17 cellular contexts compared by ENCODE assay signal in genomic region chr14:105053996-105054395, GRCh38. TPM values are rescaled to one million over a fixed set of nuclear protein-coding genes. Genes with fewer than 3 reads are reported as not detected.
DNase-seq lines count a peak whose midpoint lies in the region; ATAC-seq and TF ChIP-seq lines count a peak whose summit lies in the region.
"Had no signal": no experiment of that assay in that cellular context is flagged by ENCODE, and none has a peak within 500 bp of the region (broad histone marks: within the 10 kb centered on the region; RNA-seq: fewer than 3 reads in every experiment).

No MANE protein-coding gene starts in this region.

- no peaks in the 10 kb centered on the region for H3K27me3 ChIP-seq in osteoblast (ENCODE audit: insufficient read depth, low read length)

- no peak overlapping the region for H2AFZ ChIP-seq in osteoblast (ENCODE audit: low read length)

- CTCF ChIA-PET in activated naive CD4-positive, alpha-beta T cell treated with anti-CD3 and anti-CD28 coated beads, Interleukin-2, amount 10 ng/mL, durations not matched to agents 7 days and 5 days (lab: Charles Lee) = interaction anchor here (0.7 to 1.3 kb wide), 3 partner anchors 9 to 61 kb away, joined by 3 to 4 read pairs (median 3); no protein-coding TSS in a partner anchor

- peaks cover 48% of the 10 kb centered on the region for H3K36me3 Mint-ChIP-seq in activated naive CD4-positive, alpha-beta T cell treated with anti-CD3 and anti-CD28 coated beads, Interleukin-2, amount 10 ng/mL, durations not matched to agents 7 days and 5 days
- H3K36me3 Mint-ChIP-seq in activated naive CD4-positive, alpha-beta T cell treated with anti-CD3 and anti-CD28 coated beads, Interleukin-2, amount 50 U/mL, for 72 hours = peaks cover 10 to 11% of the 10 kb centered on the region in 2 donors

- H4K20me1 ChIP-seq in osteoblast (ENCODE audit: insufficient read depth, low read length) = no peaks in the 10 kb centered on the region

- no peak for ATAC-seq in activated naive CD4-positive, alpha-beta T cell treated with anti-CD3 and anti-CD28 coated beads, Interleukin-2, amount 50 U/mL, for 72 hours
- no peak for ATAC-seq in HG02885 (IDR thresholded peaks at IDR 0.05; ENCODE audit: poor library complexity, unreplicated experiment)

- H3K4me1 ChIP-seq in osteoblast (ENCODE audit: insufficient read depth, low read length) = no peaks in the 10 kb centered on the region
- H3K4me1 ChIP-seq: HAP-1 had no signal

- no peak overlapping the region for H3K4me3 Mint-ChIP-seq in activated naive CD4-positive, alpha-beta T cell treated with anti-CD3 and anti-CD28 coated beads, Interleukin-2, amount 10 ng/mL, durations not matched to agents 7 days and 5 days

- no peaks in the 10 kb centered on the region for H3K79me2 ChIP-seq in osteoblast (ENCODE audit: insufficient read depth, low read length)

- no peaks in the 10 kb centered on the region for H3K9me3 Mint-ChIP-seq in activated naive CD4-positive, alpha-beta T cell treated with anti-CD3 and anti-CD28 coated beads, Interleukin-2, amount 10 ng/mL, durations not matched to agents 7 days and 5 days
- H3K9me3 Mint-ChIP-seq in activated naive CD4-positive, alpha-beta T cell treated with anti-CD3 and anti-CD28 coated beads, Interleukin-2, amount 50 U/mL, for 72 hours = no peaks in the 10 kb centered on the region

- DNase-seq in activated naive CD4-positive, alpha-beta T cell treated with anti-CD3 and anti-CD28 coated beads, Interleukin-2, amount 10 ng/mL, durations not matched to agents 7 days and 5 days = no peak
- DNase-seq in activated naive CD4-positive, alpha-beta T cell treated with Interleukin-2 at 50 U/mL for 16 hours = no peak
- DNase-seq in D341Med (ENCODE audit: low spot score) = peak; percentile 47
- no peak for DNase-seq in activated naive CD4-positive, alpha-beta T cell treated with anti-CD3 and anti-CD28 coated beads, Interleukin-2, amount 50 U/mL, for 72 hours (ENCODE audit: low spot score in 2 of 2)
- DNase-seq in osteoblast (ENCODE audit: insufficient read length, low spot score, missing footprints) = peak; percentile 25
- DNase-seq in GM10266 (ENCODE audit: extremely low spot score) = no peak
- DNase-seq: C1 segment of cervical spinal cord, COR-L47, EL, NCI-H1417, NCI-H187 treated with DMSO at 0.1 percent for 48 hours, NCI-H526 treated with DMSO at 0.1 percent for 48 hours, SHP77 treated with DMSO at 0.1 percent for 48 hours had no signal

- H3K4me3 ChIP-seq in osteoblast (ENCODE audit: insufficient read depth, low read length) = no peak overlapping the region
- H3K4me3 ChIP-seq: HAP-1 had no signal

- no peaks in the 10 kb centered on the region for H3K27me3 Mint-ChIP-seq in activated naive CD4-positive, alpha-beta T cell treated with anti-CD3 and anti-CD28 coated beads, Interleukin-2, amount 10 ng/mL, durations not matched to agents 7 days and 5 days

- H3K36me3 ChIP-seq in osteoblast (ENCODE audit: insufficient read depth, low read length) = no peaks in the 10 kb centered on the region
- H3K36me3 ChIP-seq: HAP-1 had no signal

- no peaks in the 10 kb centered on the region for H3K9me3 ChIP-seq in osteoblast (ENCODE audit: low read depth, low read length)
- H3K9me3 ChIP-seq: HAP-1 had no signal

- no peak overlapping the region for H3K27ac ChIP-seq in osteoblast (ENCODE audit: low read depth, low read length)
- H3K27ac ChIP-seq: HL-60 had no signal

- peak overlapping the region; percentile 37 for H3K27ac Mint-ChIP-seq in activated naive CD4-positive, alpha-beta T cell treated with anti-CD3 and anti-CD28 coated beads, Interleukin-2, amount 10 ng/mL, durations not matched to agents 7 days and 5 days
- peak overlapping the region; percentile 29 to 51 for H3K27ac Mint-ChIP-seq in activated naive CD4-positive, alpha-beta T cell treated with anti-CD3 and anti-CD28 coated beads, Interleukin-2, amount 50 U/mL, for 72 hours

- peaks cover 12% of the 10 kb centered on the region for H3K4me1 Mint-ChIP-seq in activated naive CD4-positive, alpha-beta T cell treated with anti-CD3 and anti-CD28 coated beads, Interleukin-2, amount 10 ng/mL, durations not matched to agents 7 days and 5 days

- no peak overlapping the region for H3K4me2 ChIP-seq in osteoblast (ENCODE audit: insufficient read depth, low read length)

- TF ChIP-seq CTCF in osteoblast (IDR thresholded peaks at IDR 0.05; ENCODE audit: extremely low read depth, low read depth, low read length) (no peak), GM10266 (IDR thresholded peaks at IDR 0.05; ENCODE audit: control insufficient read depth, insufficient read depth, low read depth, missing control alignments) (no peak)

RNA-seq across cellular contexts. Expression of gene GPR132, which starts 11.2 kb away (rescaled TPM):
- total RNA-seq in activated naive CD4-positive, alpha-beta T cell treated with anti-CD3 and anti-CD28 coated beads, Interleukin-2, amount 50 U/mL, for 72 hours = 10 to 100 TPM; 24.9 to 32.6 TPM
- total RNA-seq in osteoblast = under 0.01 TPM in 2 replicates
- total RNA-seq: A673 had no signal

RNA-seq across cellular contexts. Expression of gene CDCA4, which starts 33.1 kb away (rescaled TPM):
- 10 to 100 TPM; 54.2 to 61.1 TPM for total RNA-seq in activated naive CD4-positive, alpha-beta T cell treated with anti-CD3 and anti-CD28 coated beads, Interleukin-2, amount 50 U/mL, for 72 hours
- total RNA-seq in osteoblast = 13.3 and 13.8 TPM in 2 replicates

Comparison
In these comparisons a context has a peak if more than half of its experiments do, and no peak if none do; other contexts are left out.
1. DNase-seq: peak in D341Med (single experiment) and osteoblast (single experiment); none in activated naive CD4-positive, alpha-beta T cell treated with anti-CD3 and anti-CD28 coated beads, Interleukin-2, amount 10 ng/mL, durations not matched to agents 7 days and 5 days (single experiment), activated naive CD4-positive, alpha-beta T cell treated with Interleukin-2 at 50 U/mL for 16 hours (single experiment), activated naive CD4-positive, alpha-beta T cell treated with anti-CD3 and anti-CD28 coated beads, Interleukin-2, amount 50 U/mL, for 72 hours (0 of 2) and GM10266 (single experiment).
2. RNA of gene GPR132, which starts 11.2 kb away (total RNA-seq): 24.9 to 32.6 TPM in activated naive CD4-positive, alpha-beta T cell treated with anti-CD3 and anti-CD28 coated beads, Interleukin-2, amount 50 U/mL, for 72 hours; under 0.01 TPM in osteoblast; every median in the first group is over 10 times any median in the second.